Comparison of ENCODE assay signal across 8 cellular contexts in genomic region chr1:22024485-22025367, GRCh38. TPM values are rescaled to one million over a fixed set of nuclear protein-coding genes. Genes with fewer than 3 reads are reported as not detected.
DNase-seq lines count a peak whose midpoint lies in the region; ATAC-seq and TF ChIP-seq lines count a peak whose summit lies in the region.

No MANE protein-coding gene starts in this region.

- H3K9me3 ChIP-seq in AG04450 (ENCODE audit: control insufficient read depth, insufficient read depth, low read length), result no peaks in the 10 kb centered on the region; the same call in 1 of the 2 replicates
- no peaks in the 10 kb centered on the region for H3K9me3 ChIP-seq in endocrine pancreas (ENCODE audit: control insufficient read depth, low read length)
- no peaks in the 10 kb centered on the region for H3K9me3 ChIP-seq in mononuclear cell (ENCODE audit: low read depth, low read length)

- no peaks in the 10 kb centered on the region for H3K27me3 Mint-ChIP-seq in activated CD8-positive, alpha-beta memory T cell treated with anti-CD3 and anti-CD28 coated beads, Interleukin-2, amount 10 ng/mL, durations not matched to agents 7 days and 5 days

- H3K36me3 ChIP-seq in endocrine pancreas (ENCODE audit: control insufficient read depth, insufficient read depth, low read length), result no peaks in the 10 kb centered on the region

- POLR2A ChIA-PET in AG04450 (lab: Yijun Ruan, JAX), result interaction anchor here (0.6 to 2.4 kb wide), 6 partner anchors 13 to 242 kb away, joined by 3 to 22 read pairs (median 4); partner anchors contain the start of genes CDC42 and USP48

- H3K4me3 ChIP-seq in AG04450 (ENCODE audit: low read depth, low read length), result peak overlapping the region; percentile 100
- H3K4me3 ChIP-seq in endocrine pancreas (ENCODE audit: control insufficient read depth, insufficient read depth, low read length), result peak overlapping the region; percentile 71
- H3K4me3 ChIP-seq in mononuclear cell (ENCODE audit: low read length), result peak overlapping the region; percentile 100

- H3K4me1 ChIP-seq in endocrine pancreas (ENCODE audit: control insufficient read depth, insufficient read depth, low read length), result no peaks in the 10 kb centered on the region
- H3K4me1 ChIP-seq in mononuclear cell (ENCODE audit: insufficient read depth, low read length), result peaks cover 42% of the 10 kb centered on the region

- peak overlapping the region; percentile 90 for H3K4me3 Mint-ChIP-seq in activated CD8-positive, alpha-beta memory T cell treated with anti-CD3 and anti-CD28 coated beads, Interleukin-2, amount 10 ng/mL, durations not matched to agents 7 days and 5 days

- H3K36me3 Mint-ChIP-seq in activated CD8-positive, alpha-beta memory T cell treated with anti-CD3 and anti-CD28 coated beads, Interleukin-2, amount 10 ng/mL, durations not matched to agents 7 days and 5 days, result peaks cover 8% of the 10 kb centered on the region

- no peak for TF ChIP-seq CTCF in AG04450 (IDR thresholded peaks at IDR 0.05; ENCODE audit: low read depth, low read length)

- no peaks in the 10 kb centered on the region for H3K27me3 ChIP-seq in AG04450 (ENCODE audit: control insufficient read depth, insufficient read depth, low read length)
- no peaks in the 10 kb centered on the region for H3K27me3 ChIP-seq in endocrine pancreas (ENCODE audit: control insufficient read depth, insufficient read depth, low read length)
- H3K27me3 ChIP-seq in mononuclear cell (ENCODE audit: insufficient read depth, low read length), result no peaks in the 10 kb centered on the region

- peak overlapping the region; percentile 96 for H3K27ac Mint-ChIP-seq in activated CD8-positive, alpha-beta memory T cell treated with anti-CD3 and anti-CD28 coated beads, Interleukin-2, amount 10 ng/mL, durations not matched to agents 7 days and 5 days

- H3K9ac ChIP-seq in endocrine pancreas (ENCODE audit: control insufficient read depth, insufficient read depth, low read length), result peak overlapping the region; percentile 30

- CTCF ChIA-PET in AG04450 (lab: Charles Lee), result interaction anchor here (0.5 to 1.3 kb wide), 4 partner anchors 20 to 285 kb away, joined by 3 to 12 read pairs (median 6); no protein-coding TSS in a partner anchor
- CTCF ChIA-PET in activated CD8-positive, alpha-beta memory T cell treated with anti-CD3 and anti-CD28 coated beads, Interleukin-2, amount 10 ng/mL, durations not matched to agents 7 days and 5 days (lab: Charles Lee), result interaction anchor here (0.7 to 5.8 kb wide), 20 partner anchors 10 to 365 kb away, joined by 3 to 96 read pairs (median 4); partner anchors contain the start of genes CDC42 and USP48

- H3K27ac ChIP-seq in AG04450 (ENCODE audit: low read depth, low read length), result peak overlapping the region; percentile 88

- peak; percentile 44 for DNase-seq in AG04450 (ENCODE audit: low read depth, low spot score)
- peak; percentile 88 for DNase-seq in NCI-H748 (lab: John Stamatoyannopoulos, UW; ENCODE audit: unreplicated experiment)
- DNase-seq in activated CD8-positive, alpha-beta memory T cell treated with anti-CD3 and anti-CD28 coated beads, Interleukin-2, amount 10 ng/mL, durations not matched to agents 7 days and 5 days, result peak; percentile 91
- peak; percentile 43 to 45 for DNase-seq in stimulated activated CD8-positive, alpha-beta memory T cell treated with anti-CD3 and anti-CD28 coated beads, Interleukin-4, amount 100 ng/mL, for 4 hours (ENCODE audit: low read depth in 2 of 2, low spot score in 1 of 2)

- no peaks in the 10 kb centered on the region for H3K9me3 Mint-ChIP-seq in activated CD8-positive, alpha-beta memory T cell treated with anti-CD3 and anti-CD28 coated beads, Interleukin-2, amount 10 ng/mL, durations not matched to agents 7 days and 5 days (ENCODE audit: low read depth)

- ATAC-seq in GM18858 (IDR thresholded peaks at IDR 0.05; ENCODE audit: unreplicated experiment) (peak; percentile 23), HG03095 (IDR thresholded peaks at IDR 0.05; ENCODE audit: unreplicated experiment) (peak; percentile 36)
- peak; percentile 74 for ATAC-seq in activated CD8-positive, alpha-beta memory T cell treated with anti-CD3 and anti-CD28 coated beads, Interleukin-2, amount 10 ng/mL, durations not matched to agents 7 days and 5 days

- H3K4me1 Mint-ChIP-seq in activated CD8-positive, alpha-beta memory T cell treated with anti-CD3 and anti-CD28 coated beads, Interleukin-2, amount 10 ng/mL, durations not matched to agents 7 days and 5 days, result peaks cover 44% of the 10 kb centered on the region

RNA-seq across cellular contexts. Expression of gene CELA3A, which starts 23.3 kb away (rescaled TPM):
- not detected in 2 replicates for polyA plus RNA-seq in AG04450 (2011; rRNA removed)
- not detected in 2 replicates for polyA minus RNA-seq in AG04450 (2011; rRNA and poly(A)+ RNA removed)
- total RNA-seq in activated CD8-positive, alpha-beta memory T cell treated with anti-CD3 and anti-CD28 coated beads, Interleukin-2, amount 10 ng/mL, durations not matched to agents 7 days and 5 days, result not detected
- not detected for total RNA-seq in mononuclear cell

RNA-seq across cellular contexts. Expression of gene CDC42, which starts 27.8 kb away (rescaled TPM):
- 345 and 400 TPM in 2 replicates for polyA plus RNA-seq in AG04450 (2011; rRNA removed)
- 212 and 366 TPM in 2 replicates for polyA minus RNA-seq in AG04450 (2011; rRNA and poly(A)+ RNA removed)
- total RNA-seq in activated CD8-positive, alpha-beta memory T cell treated with anti-CD3 and anti-CD28 coated beads, Interleukin-2, amount 10 ng/mL, durations not matched to agents 7 days and 5 days, result 100 to 1,000 TPM; 254 to 340 TPM
- 791 TPM for total RNA-seq in mononuclear cell

RNA-seq across cellular contexts. Expression of gene CELA3B, which starts 47.9 kb away (rescaled TPM):
- polyA plus RNA-seq in AG04450 (2011; rRNA removed), result not detected in 2 replicates
- not detected in 2 replicates for polyA minus RNA-seq in AG04450 (2011; rRNA and poly(A)+ RNA removed)
- not detected for total RNA-seq in activated CD8-positive, alpha-beta memory T cell treated with anti-CD3 and anti-CD28 coated beads, Interleukin-2, amount 10 ng/mL, durations not matched to agents 7 days and 5 days
- total RNA-seq in mononuclear cell, result not detected

Comparison
In these comparisons a context has a peak if more than half of its experiments do, and no peak if none do; other contexts are left out.
1. Peak in every context shown above with its lines: DNase-seq, ATAC-seq, H3K4me3 ChIP-seq and H3K27ac ChIP-seq.
2. ATAC-seq: peak in every context shown above with its lines; median percentile 74 in activated CD8-positive, alpha-beta memory T cell treated with anti-CD3 and anti-CD28 coated beads, Interleukin-2, amount 10 ng/mL, durations not matched to agents 7 days and 5 days; 36 in HG03095; 23 in GM18858.